16 cellular contexts compared by ENCODE assay signal in genomic region chr2:173544621-173545363, GRCh38.
"Had no signal": no experiment of that assay in that cellular context is flagged by ENCODE, and none has a peak within 500 bp of the region (broad histone marks: within the 10 kb centered on the region; RNA-seq: fewer than 3 reads in every experiment).

No MANE protein-coding gene starts in this region.

- H3K36me3 ChIP-seq: upper lobe of right lung had no signal

- H3K4me1 ChIP-seq: psoas muscle, upper lobe of right lung had no signal

- H3K27ac ChIP-seq: psoas muscle, upper lobe of right lung had no signal

- DNase-seq: activated CD4-positive, alpha-beta T cell treated with anti-CD3 and anti-CD28 coated beads for 48 hours; activated CD8-positive, alpha-beta memory T cell treated with anti-CD3 and anti-CD28 coated beads for 24 hours; activated naive CD4-positive, alpha-beta T cell treated with anti-CD3 and anti-CD28 coated beads, Interleukin-2, amount 50 U/mL, for 16 hours; central memory CD4-positive, alpha-beta T cell; dermis blood vessel endothelial cell; erythroblast; hippocampal formation; left cardiac atrium; occipital lobe; psoas muscle; stimulated activated CD4-positive, alpha-beta T cell treated with anti-CD3 and anti-CD28 coated beads, Interleukin-2, amount 100 ng/mL, for 48 hours; stimulated activated naive CD4-positive, alpha-beta T cell treated with Interleukin-2 at 50 U/mL for 16 hours; SW 1271; upper lobe of right lung had no signal

- H3K36me3 Mint-ChIP-seq: natural killer cell treated with Interleukin-12 subunit alpha and Interleukin-12 subunit beta and Interleukin-15 and Interleukin-18, amount 100 ng/mL, for 72 hours had no signal

- H3K4me3 Mint-ChIP-seq: activated T-helper 17 cell treated with anti-CD3 and anti-CD28 coated beads, Interleukin-2, amount 50 U/mL, for 72 hours; natural killer cell treated with Interleukin-12 subunit alpha and Interleukin-12 subunit beta and Interleukin-15 and Interleukin-18, amount 100 ng/mL, for 72 hours had no signal

- H3K9me3 Mint-ChIP-seq: activated T-helper 17 cell treated with anti-CD3 and anti-CD28 coated beads, Interleukin-2, amount 50 U/mL, for 72 hours; natural killer cell treated with Interleukin-12 subunit alpha and Interleukin-12 subunit beta and Interleukin-15 and Interleukin-18, amount 100 ng/mL, for 72 hours had no signal

- H3K27ac Mint-ChIP-seq: activated T-helper 17 cell treated with anti-CD3 and anti-CD28 coated beads, Interleukin-2, amount 50 U/mL, for 72 hours; natural killer cell treated with Interleukin-12 subunit alpha and Interleukin-12 subunit beta and Interleukin-15 and Interleukin-18, amount 100 ng/mL, for 72 hours had no signal

- H3K4me1 Mint-ChIP-seq: activated T-helper 17 cell treated with anti-CD3 and anti-CD28 coated beads, Interleukin-2, amount 50 U/mL, for 72 hours had no signal

- H3K4me3 ChIP-seq: psoas muscle, upper lobe of right lung had no signal

- H3K27me3 ChIP-seq: upper lobe of right lung had no signal

- H3K9me3 ChIP-seq: psoas muscle, upper lobe of right lung had no signal
